8 cellular contexts compared by ENCODE assay signal in the genomic region with DNA sequence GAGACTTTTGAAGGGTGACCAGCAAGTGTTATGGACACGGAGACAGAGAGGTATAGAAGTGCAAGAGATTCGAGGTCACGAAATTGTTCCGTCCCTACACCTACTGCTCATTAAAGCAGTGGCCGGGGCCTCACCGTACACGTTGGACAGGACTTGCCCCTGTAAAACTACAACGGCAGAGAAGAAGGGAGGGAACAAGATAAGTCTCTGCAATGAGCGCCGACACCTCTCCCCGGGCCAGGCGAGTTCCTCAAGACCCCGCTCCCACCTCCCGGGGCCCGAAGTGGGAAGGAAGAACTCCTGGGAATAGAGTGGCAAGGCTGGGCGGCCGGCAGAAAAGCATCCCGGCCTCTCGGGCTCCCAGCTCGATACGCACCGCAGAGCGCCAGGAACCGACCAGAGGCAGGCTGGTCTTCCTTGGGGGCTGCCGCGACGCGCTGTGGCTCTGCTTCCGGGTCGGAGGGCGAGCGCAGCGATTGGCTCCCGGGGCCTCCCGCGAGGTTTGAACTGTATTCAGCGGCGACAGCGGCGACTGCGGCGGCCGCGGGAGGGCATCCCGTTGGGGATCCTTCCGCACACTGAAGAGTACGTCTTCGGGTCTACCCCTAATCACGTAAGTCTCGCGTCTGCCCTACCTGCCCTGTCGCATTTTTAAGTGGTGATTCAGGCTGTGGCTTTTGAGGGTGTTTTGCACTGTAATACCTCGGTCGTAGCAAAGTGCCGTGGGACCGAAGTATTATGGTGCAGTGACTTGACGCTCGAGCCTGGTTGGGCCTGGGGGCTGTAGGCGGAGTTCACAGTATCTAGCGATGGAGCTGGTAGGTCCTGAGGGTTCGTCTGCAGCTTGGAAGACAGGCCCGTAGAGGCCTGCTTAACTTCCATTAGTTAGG. TPM values are rescaled to one million over a fixed set of nuclear protein-coding genes. Genes with fewer than 3 reads are reported as not detected.
DNase-seq lines count a peak whose midpoint lies in the region; ATAC-seq lines count a peak whose summit lies in the region.

Gene NUP37, minus strand, starts transcription at position 441 of the 890 bp plus-strand sequence. CDS start 1,596 bp downstream, outside the sequence.
A gene with protein sequence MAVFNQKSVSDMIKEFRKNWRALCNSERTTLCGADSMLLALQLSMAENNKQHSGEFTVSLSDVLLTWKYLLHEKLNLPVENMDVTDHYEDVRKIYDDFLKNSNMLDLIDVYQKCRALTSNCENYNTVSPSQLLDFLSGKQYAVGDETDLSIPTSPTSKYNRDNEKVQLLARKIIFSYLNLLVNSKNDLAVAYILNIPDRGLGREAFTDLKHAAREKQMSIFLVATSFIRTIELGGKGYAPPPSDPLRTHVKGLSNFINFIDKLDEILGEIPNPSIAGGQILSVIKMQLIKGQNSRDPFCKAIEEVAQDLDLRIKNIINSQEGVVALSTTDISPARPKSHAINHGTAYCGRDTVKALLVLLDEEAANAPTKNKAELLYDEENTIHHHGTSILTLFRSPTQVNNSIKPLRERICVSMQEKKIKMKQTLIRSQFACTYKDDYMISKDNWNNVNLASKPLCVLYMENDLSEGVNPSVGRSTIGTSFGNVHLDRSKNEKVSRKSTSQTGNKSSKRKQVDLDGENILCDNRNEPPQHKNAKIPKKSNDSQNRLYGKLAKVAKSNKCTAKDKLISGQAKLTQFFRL (plus strand): TSS at position 510 of the 890 bp plus-strand sequence. CDS start 3,706 bp downstream, outside the sequence.

- H2BK120ac ChIP-seq in mesenchymal stem cell (ENCODE audit: low read depth, low read length) = peak within 1 kb of the TSS; percentile 78

- H3K18ac ChIP-seq in mesenchymal stem cell (ENCODE audit: low read depth in 1 of 2, low read length in 2 of 2) = peak within 1 kb of the TSS; percentile 69 to 91

- H3K27ac ChIP-seq in mesenchymal stem cell (ENCODE audit: low read length, poor library complexity, severe bottlenecking) = peak within 1 kb of the TSS; percentile 62

- peak within 1 kb of the TSS; percentile 88 for H3K9ac ChIP-seq in endocrine pancreas (ENCODE audit: control insufficient read depth, insufficient read depth, low read length)
- peak within 1 kb of the TSS; percentile 97 for H3K9ac ChIP-seq in mesenchymal stem cell (ENCODE audit: low read length)

- peak within 1 kb of the TSS; percentile 53 to 60 for H3K4ac ChIP-seq in mesenchymal stem cell (ENCODE audit: low read depth in 1 of 2, low read length in 2 of 2)

- H3K36me3 ChIP-seq in endocrine pancreas (ENCODE audit: control insufficient read depth, insufficient read depth, low read length) = no peaks in the 10 kb centered on the region
- peaks cover 6 to 34% of the 10 kb centered on the region in 2 experiments for H3K36me3 ChIP-seq in mesenchymal stem cell (ENCODE audit: control insufficient read depth in 1 of 2, insufficient read depth in 2 of 2, low read depth in 1 of 2, low read length in 2 of 2)

- H3K4me2 ChIP-seq in mesenchymal stem cell (ENCODE audit: low read length, poor library complexity, severe bottlenecking) = peak within 1 kb of the TSS; percentile 82

- H2BK15ac ChIP-seq in mesenchymal stem cell (ENCODE audit: low read depth, poor library complexity, severe bottlenecking) = no peak within 1 kb of the TSS

- under 1% methylated on average over 60 of the region's 62 CpGs for WGBS in mesenchymal stem cell

- peak within 1 kb of the TSS; percentile 88 for H2AFZ ChIP-seq in mesenchymal stem cell (ENCODE audit: low read depth, low read length)

- peak within 1 kb of the TSS; percentile 87 for H4K8ac ChIP-seq in mesenchymal stem cell (ENCODE audit: low read length)

- peak within 1 kb of the TSS in 1 of 2 experiments; percentile 90 for H3K14ac ChIP-seq in mesenchymal stem cell (ENCODE audit: low read length in 2 of 2)

- H3K79me1 ChIP-seq in mesenchymal stem cell (replicated peaks; ENCODE audit: low read length, poor library complexity, severe bottlenecking) = peaks cover 23% of the 10 kb centered on the region

- DNase-seq in COLO829 (ENCODE audit: low spot score) (peak; percentile 73), HS-5 (ENCODE audit: low read depth) (peak; percentile 64), NOMO-1 (lab: John Stamatoyannopoulos, UW; ENCODE audit: unreplicated experiment in 2 of 2) (peak; percentile 89 to 95), mesenchymal stem cell (peak; percentile 91)
- peak; percentile 77 to 79 for DNase-seq in activated CD8-positive, alpha-beta memory T cell treated with anti-CD3 and anti-CD28 coated beads for 4 hours (ENCODE audit: low read depth in 2 of 2)
- DNase-seq in stimulated activated CD8-positive, alpha-beta memory T cell treated with anti-CD3 and anti-CD28 coated beads, Interleukin-12 subunit alpha, Interleukin-12 subunit beta, amount 100 ng/mL, for 4 hours (ENCODE audit: low read depth) = peak; percentile 82

- peak; percentile 98 for ATAC-seq in GM19468 (IDR thresholded peaks at IDR 0.05; ENCODE audit: extremely low read depth, unreplicated experiment)

- H4K91ac ChIP-seq in mesenchymal stem cell (ENCODE audit: low read length) = peak within 1 kb of the TSS; percentile 28

- H3K4me1 ChIP-seq in endocrine pancreas (ENCODE audit: control insufficient read depth, insufficient read depth, low read length) = peaks cover 7% of the 10 kb centered on the region
- H3K4me1 ChIP-seq in mesenchymal stem cell (ENCODE audit: control insufficient read depth, insufficient read depth, low read depth, low read length) = peaks cover 4% of the 10 kb centered on the region

- peak within 1 kb of the TSS; percentile 46 for H2BK5ac ChIP-seq in mesenchymal stem cell (ENCODE audit: low read depth, low read length, poor library complexity, severe bottlenecking)

- H2BK12ac ChIP-seq in mesenchymal stem cell (ENCODE audit: low read length in 2 of 2) = no peak within 1 kb of the TSS

- H3K9me3 ChIP-seq in endocrine pancreas (ENCODE audit: control insufficient read depth, low read length) = no peaks in the 10 kb centered on the region
- H3K9me3 ChIP-seq in mesenchymal stem cell (ENCODE audit: control insufficient read depth, low read length) = no peaks in the 10 kb centered on the region

- no peak within 1 kb of the TSS for H2AK5ac ChIP-seq in mesenchymal stem cell (ENCODE audit: low read length, severe bottlenecking)

- H3K4me3 ChIP-seq in endocrine pancreas (ENCODE audit: control insufficient read depth, insufficient read depth, low read length) (peak within 1 kb of the TSS; percentile 82), mesenchymal stem cell (ENCODE audit: insufficient read depth in 1 of 2, low read depth in 1 of 2, low read length in 2 of 2) (peak within 1 kb of the TSS; percentile 76 to 92)

- H3K27me3 ChIP-seq in endocrine pancreas (ENCODE audit: control insufficient read depth, insufficient read depth, low read length) = no peaks in the 10 kb centered on the region
- H3K27me3 ChIP-seq in mesenchymal stem cell (ENCODE audit: control insufficient read depth in 1 of 2, insufficient read depth in 1 of 2, low read length in 2 of 2) = no peaks in the 10 kb centered on the region

- H3K23ac ChIP-seq in mesenchymal stem cell (ENCODE audit: low read length in 2 of 2) = peak within 1 kb of the TSS in 1 of 2 experiments; percentile 87

RNA-seq across cellular contexts. Expression of gene NUP37, which starts in this region (rescaled TPM):
- polyA plus RNA-seq in mesenchymal stem cell (2013, experiment 1 of 2) = 26.9 TPM
- polyA plus RNA-seq in mesenchymal stem cell (2013, experiment 2 of 2) = 27.4 TPM

RNA-seq across cellular contexts. Expression of the second gene that starts in this region (rescaled TPM):
- 2.6 TPM for polyA plus RNA-seq in mesenchymal stem cell (2013, experiment 1 of 2)
- polyA plus RNA-seq in mesenchymal stem cell (2013, experiment 2 of 2) = 2.5 TPM

Comparison
In these comparisons a context has a peak if more than half of its experiments do, and no peak if none do; other contexts are left out.
1. Peak in every context shown above with its lines: DNase-seq, ATAC-seq, H3K4me3 ChIP-seq and H3K27ac ChIP-seq.